17 cellular contexts compared by ENCODE assay signal in genomic region chr12:34294671-34295365, GRCh38.
DNase-seq lines count a peak whose midpoint lies in the region; ATAC-seq and TF ChIP-seq lines count a peak whose summit lies in the region.
"Had no signal": no experiment of that assay in that cellular context is flagged by ENCODE, and none has a peak within 500 bp of the region (broad histone marks: within the 10 kb centered on the region; RNA-seq: fewer than 3 reads in every experiment).

No MANE protein-coding gene starts in this region.

- POLR2A ChIA-PET in IMR-90 (lab: Charles Lee; ENCODE audit: unreplicated experiment) = no interaction called here

- no TSS peak for BruUV-seq in IMR-90 (replicated peaks; lab: Mats Ljungman, UMichigan)

- no peak overlapping the region for H3K4ac ChIP-seq in IMR-90 (ENCODE audit: low read depth, low read length)

- H3K27me3 ChIP-seq in IMR-90 (ENCODE audit: control insufficient read depth, insufficient read depth, low read length) (no peaks in the 10 kb centered on the region), left ventricle myocardium inferior (ENCODE audit: low read depth) (peaks cover 46% of the 10 kb centered on the region), sigmoid colon (peaks cover 0 to 7% (median 0%) of the 10 kb centered on the region in 3 donors)
- H3K27me3 ChIP-seq: MG63 had no signal

- H4K20me1 ChIP-seq in IMR-90 (ENCODE audit: insufficient read depth, low read length) = no peaks in the 10 kb centered on the region

- no peaks in the 10 kb centered on the region for H3K79me1 ChIP-seq in IMR-90 (ENCODE audit: low read depth in 1 of 2, low read length in 2 of 2)

- no peak for TF ChIP-seq RAD21 in IMR-90 (IDR thresholded peaks at IDR 0.05; ENCODE audit: low read length)

- intact Hi-C loops in IMR-90 (cut with micrococcal nuclease) = no loop called here
- intact Hi-C loops in left ventricle myocardium inferior (cut with micrococcal nuclease) = no loop called here
- intact Hi-C loops in sigmoid colon (cut with DNase I) = no loop called here

- H2AFZ ChIP-seq in IMR-90 (replicated peaks; ENCODE audit: low read length, poor library complexity) = no peak overlapping the region
- H2AFZ ChIP-seq: PC-9 had no signal

- H3K4me1 Mint-ChIP-seq in progenitor cell of endocrine pancreas (ENCODE audit: low read depth) = no peaks in the 10 kb centered on the region

- no peak overlapping the region for H4K5ac ChIP-seq in IMR-90 (ENCODE audit: low read depth, low read length)

- no peaks in the 10 kb centered on the region for H3K27me3 Mint-ChIP-seq in progenitor cell of endocrine pancreas

- in situ Hi-C loops in IMR-90 (cut with MboI; ENCODE audit: low sequenced_read_pairs) = no loop called here

- peaks cover 30% of the 10 kb centered on the region for H3K36me3 Mint-ChIP-seq in progenitor cell of endocrine pancreas (ENCODE audit: insufficient read depth)

- H2BK20ac ChIP-seq in IMR-90 (ENCODE audit: low read depth, low read length) = no peak overlapping the region

- no peak overlapping the region for H2BK5ac ChIP-seq in IMR-90 (ENCODE audit: low read depth, low read length, poor library complexity, severe bottlenecking)

- TF ChIP-seq EP300 in sigmoid colon (IDR thresholded peaks at IDR 0.05) = no peak

- H3K36me3 ChIP-seq in IMR-90 (ENCODE audit: control insufficient read depth, insufficient read depth, low read length) (no peaks in the 10 kb centered on the region), left ventricle myocardium inferior (no peaks in the 10 kb centered on the region), sigmoid colon (no peaks in the 10 kb centered on the region)
- H3K36me3 ChIP-seq: MG63 had no signal

- H3K9me3 Mint-ChIP-seq in progenitor cell of endocrine pancreas (ENCODE audit: low read depth) = peaks cover 89% of the 10 kb centered on the region

- no peak overlapping the region for H4K91ac ChIP-seq in IMR-90 (ENCODE audit: insufficient read depth, low read depth, low read length)

- H3K4me3 ChIP-seq in IMR-90 (ENCODE audit: insufficient read depth, low read depth, low read length) (no peak overlapping the region), left ventricle myocardium inferior (no peak overlapping the region), sigmoid colon (no peak overlapping the region)
- H3K4me3 ChIP-seq: MG63, PC-9 had no signal

- ATAC-seq in IMR-90 (ENCODE audit: low read depth) = no peak

- no peak overlapping the region for H4K8ac ChIP-seq in IMR-90 (ENCODE audit: low read depth in 2 of 2, low read length in 2 of 2)

- DNase-seq in activated T-cell treated with anti-CD3 and anti-CD28 coated beads, Interleukin-2, amount 50 U/mL, for 1 hour = peak; percentile 2
- DNase-seq in activated T-cell treated with anti-CD3 and anti-CD28 coated beads for 4 hours (no peak), IMR-90 (no peak), left ventricle myocardium inferior (peak; percentile 2), sigmoid colon (peak; percentile 51), NCI-H2107 (lab: John Stamatoyannopoulos, UW) (no peak), LoVo (ENCODE audit: low spot score) (no peak), progenitor cell of endocrine pancreas (ENCODE audit: low spot score, unreplicated experiment) (no peak)
- DNase-seq: COR-L47, HFFc6, MG63, NCI-H1092 treated with DMSO at 0.1 percent for 48 hours, NCI-H1694, NCI-H446, PC-9 had no signal

- no peak overlapping the region for H3K18ac ChIP-seq in IMR-90 (ENCODE audit: low read depth, low read length)

- dilution Hi-C loops in IMR-90 (cut with HindIII; ENCODE audit: low sequenced_read_pairs, unreplicated experiment) = no loop called here

- no peak overlapping the region for H3K27ac ChIP-seq in IMR-90 (ENCODE audit: insufficient read depth, low read length)
- no peak overlapping the region for H3K27ac ChIP-seq in left ventricle myocardium inferior (replicated peaks)
- H3K27ac ChIP-seq in sigmoid colon = no peak overlapping the region
- H3K27ac ChIP-seq: C4-2B, KMS-11, PC-9 had no signal

- H2BK120ac ChIP-seq in IMR-90 (ENCODE audit: low read depth, low read length) = no peak overlapping the region

- TF ChIP-seq CTCF in IMR-90 (conservative IDR thresholded peaks at IDR 0.05; ENCODE audit: low read depth, low read length) = no peak
- no peak for TF ChIP-seq CTCF in left ventricle myocardium inferior (IDR thresholded peaks at IDR 0.05; ENCODE audit: borderline replicate concordance)
- no peak for TF ChIP-seq CTCF in sigmoid colon (IDR thresholded peaks at IDR 0.05)
- no peak for TF ChIP-seq CTCF in progenitor cell of endocrine pancreas (IDR thresholded peaks at IDR 0.05; ENCODE audit: unreplicated experiment)

- H3K23ac ChIP-seq in IMR-90 (ENCODE audit: low read depth, low read length) = no peak overlapping the region

- H2BK15ac ChIP-seq in IMR-90 (ENCODE audit: low read depth, low read length) = no peak overlapping the region

- no peak overlapping the region for H3K14ac ChIP-seq in IMR-90 (replicated peaks; ENCODE audit: low read depth, low read length)

- H3K27ac Mint-ChIP-seq in progenitor cell of endocrine pancreas = no peak overlapping the region
- H3K27ac Mint-ChIP-seq: HFFc6 had no signal

- WGBS in IMR-90 (ENCODE audit: extremely low coverage in 2 of 2, insufficient read length in 1 of 2), 2 experiments = 74% methylated on average over 13 of the region's 23 CpGs; no CpG with 5 or more reads in 1 of the 2 experiments
- WGBS in sigmoid colon, 2 donors = 85 to 88% methylated on average over 23 of the region's 23 CpGs

- TF ChIP-seq POLR2A in IMR-90 (IDR thresholded peaks at IDR 0.05; ENCODE audit: low read depth, low read length) (no peak), sigmoid colon (IDR thresholded peaks at IDR 0.05) (no peak)

- H3K9me3 ChIP-seq in IMR-90 (ENCODE audit: control insufficient read depth, insufficient read depth, low read length) = peaks cover 73% of the 10 kb centered on the region
- peaks cover 8% of the 10 kb centered on the region for H3K9me3 ChIP-seq in left ventricle myocardium inferior (replicated peaks)
- peaks cover 0 to 21% (median 0%) of the 10 kb centered on the region in 4 donors for H3K9me3 ChIP-seq in sigmoid colon
- H3K9me3 ChIP-seq: MG63 had no signal

- H3K4me2 ChIP-seq in IMR-90 (ENCODE audit: low read depth, low read length) = no peak overlapping the region
- H3K4me2 ChIP-seq: KMS-11, PC-9 had no signal

- CTCF ChIA-PET in IMR-90 (lab: Yijun Ruan, JAX) = no interaction called here

- no peaks in the 10 kb centered on the region for H3K9me1 ChIP-seq in IMR-90 (ENCODE audit: insufficient read depth, low read length)

- no peak overlapping the region for H3K4me3 Mint-ChIP-seq in progenitor cell of endocrine pancreas (ENCODE audit: low read depth)
- H3K4me3 Mint-ChIP-seq: HFFc6 had no signal

- H3K56ac ChIP-seq in IMR-90 (ENCODE audit: extremely low read depth, insufficient read depth, low read length) = no peak overlapping the region

- no peak overlapping the region for H3K9ac ChIP-seq in IMR-90 (ENCODE audit: low read depth, low read length)
- H3K9ac ChIP-seq: KMS-11 had no signal

- H3K4me1 ChIP-seq in IMR-90 (ENCODE audit: control insufficient read depth, insufficient read depth, low read length) = no peaks in the 10 kb centered on the region
- no peaks in the 10 kb centered on the region for H3K4me1 ChIP-seq in left ventricle myocardium inferior
- no peaks in the 10 kb centered on the region for H3K4me1 ChIP-seq in sigmoid colon

- H2AK9ac ChIP-seq in IMR-90 (replicated peaks; ENCODE audit: low read depth, low read length, poor library complexity) = peak overlapping the region; percentile 42

- H2AK5ac ChIP-seq in IMR-90 (ENCODE audit: low read depth, low read length) = no peak overlapping the region

TF ChIP-seq in IMR-90, 13 proteins besides CTCF, POLR2A, EP300 and RAD21:
- TF ChIP-seq RFX5 (IDR thresholded peaks at IDR 0.05; ENCODE audit: low read depth, low read length) (no peak), MAZ (IDR thresholded peaks at IDR 0.05; ENCODE audit: borderline replicate concordance, low read depth, low read length) (no peak), SMC3 (IDR thresholded peaks at IDR 0.05; ENCODE audit: low read depth, low read length) (no peak), USF2 (IDR thresholded peaks at IDR 0.05; ENCODE audit: low read depth, low read length) (no peak), CHD1 (IDR thresholded peaks at IDR 0.05; ENCODE audit: low read depth, low read length) (no peak), CEBPB (IDR thresholded peaks at IDR 0.05; ENCODE audit: low read depth, low read length) (no peak), MAFK (IDR thresholded peaks at IDR 0.05; ENCODE audit: low read depth, low read length) (no peak), NFE2L2 (IDR thresholded peaks at IDR 0.05; ENCODE audit: low read depth, low read length) (no peak), BHLHE40 (IDR thresholded peaks at IDR 0.05; ENCODE audit: low read depth, low read length) (no peak), FOS (IDR thresholded peaks at IDR 0.05; ENCODE audit: low read depth, low read length) (no peak), ELK1 (IDR thresholded peaks at IDR 0.05; ENCODE audit: borderline replicate concordance, low read depth, low read length) (no peak), RCOR1 (IDR thresholded peaks at IDR 0.05; ENCODE audit: insufficient replicate concordance, low read length) (no peak), MXI1 (IDR thresholded peaks at IDR 0.05; ENCODE audit: borderline replicate concordance, low read depth, low read length) (no peak)

Comparison
In these comparisons a context has a peak if more than half of its experiments do, and no peak if none do; other contexts are left out.
1. DNase-seq: peak in activated T-cell treated with anti-CD3 and anti-CD28 coated beads, Interleukin-2, amount 50 U/mL, for 1 hour (single experiment), left ventricle myocardium inferior (single experiment) and sigmoid colon (single experiment); none in activated T-cell treated with anti-CD3 and anti-CD28 coated beads for 4 hours (single experiment), IMR-90 (single experiment), NCI-H2107 (single experiment), LoVo (single experiment) and progenitor cell of endocrine pancreas (single experiment).